24 cellular contexts compared by ENCODE assay signal in the genomic region with DNA sequence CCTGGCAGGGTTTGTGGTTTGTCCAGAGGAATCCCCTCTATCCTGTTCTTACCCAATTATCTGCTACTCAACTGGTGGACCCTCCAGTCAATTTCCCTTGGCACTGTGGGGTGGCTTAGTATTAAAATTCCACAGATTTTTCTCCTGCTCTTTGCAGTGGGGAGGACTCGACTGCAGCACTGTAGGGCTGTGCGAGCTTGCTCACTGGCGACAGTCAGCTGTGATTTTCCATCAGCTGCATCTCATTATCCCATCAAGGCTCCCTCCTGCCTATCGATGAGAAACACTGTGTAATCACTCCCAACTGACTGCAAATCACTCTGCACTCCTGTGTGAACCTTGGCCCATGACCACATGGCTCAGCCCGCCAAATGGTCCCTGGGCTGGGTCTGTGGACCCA.
"Had no signal": no experiment of that assay in that cellular context is flagged by ENCODE, and none has a peak within 500 bp of the region (broad histone marks: within the 10 kb centered on the region; RNA-seq: fewer than 3 reads in every experiment).

No MANE protein-coding gene starts in this region.

- H3K9me3 ChIP-seq: colonic mucosa, right lobe of liver, thyroid gland, upper lobe of right lung had no signal

- H3K4me3 ChIP-seq: colonic mucosa, left lung, lung, right lobe of liver, thyroid gland, upper lobe of right lung had no signal

- H3K4me3 Mint-ChIP-seq: activated naive CD8-positive, alpha-beta T cell; naive B cell; stimulated activated memory B cell treated with anti-CD40 and anti-IgM and Interleukin-4, amounts not matched to agents 10 μg/mL and 1 μg/mL and 100 μg/mL, for 72 hours; stimulated activated naive CD8-positive, alpha-beta T cell treated with anti-CD3 and anti-CD28 coated beads, Interleukin-15, amount 100 ng/mL, for 72 hours; T-helper 1 cell treated with Interleukin-12 subunit alpha and Interleukin-12 subunit beta and Interleukin-4 antibody, amounts not matched to agents 30 μg/mL and 1 μg/mL, for 36 hours had no signal

- H3K4me1 Mint-ChIP-seq: naive B cell; stimulated activated memory B cell treated with anti-CD40 and anti-IgM and Interleukin-4, amounts not matched to agents 10 μg/mL and 1 μg/mL and 100 μg/mL, for 72 hours; stimulated activated naive CD8-positive, alpha-beta T cell treated with anti-CD3 and anti-CD28 coated beads, Interleukin-15, amount 100 ng/mL, for 72 hours had no signal

- H3K27ac Mint-ChIP-seq: activated naive CD8-positive, alpha-beta T cell; stimulated activated memory B cell treated with anti-CD40 and anti-IgM and Interleukin-4, amounts not matched to agents 10 μg/mL and 1 μg/mL and 100 μg/mL, for 72 hours; stimulated activated naive CD8-positive, alpha-beta T cell treated with anti-CD3 and anti-CD28 coated beads, Interleukin-15, amount 100 ng/mL, for 72 hours; T-helper 1 cell treated with Interleukin-12 subunit alpha and Interleukin-12 subunit beta and Interleukin-4 antibody, amounts not matched to agents 30 μg/mL and 1 μg/mL, for 36 hours had no signal

- H3K36me3 Mint-ChIP-seq: activated naive CD8-positive, alpha-beta T cell; naive B cell; stimulated activated memory B cell treated with anti-CD40 and anti-IgM and Interleukin-4, amounts not matched to agents 10 μg/mL and 1 μg/mL and 100 μg/mL, for 72 hours had no signal

- H3K27ac ChIP-seq: colonic mucosa, left lung, right lobe of liver, thyroid gland, upper lobe of right lung, WERI-Rb-1 had no signal

- DNase-seq: activated CD4-positive, alpha-beta T cell treated with anti-CD3 and anti-CD28 coated beads for 48 hours; activated CD4-positive, alpha-beta T cell treated with anti-CD3 and anti-CD28 coated beads, Interleukin-2, amount 50 U/mL, for 48 hours; activated CD8-positive, alpha-beta memory T cell treated with anti-CD3 and anti-CD28 coated beads for 24 hours; activated effector memory CD4-positive, alpha-beta T cell treated with Interleukin-2 at 50 U/mL for 16 hours; activated naive CD4-positive, alpha-beta T cell treated with Interleukin-2 at 50 U/mL for 16 hours; colonic mucosa; effector CD8-positive, alpha-beta T cell; left lung; naive B cell; right lobe of liver; small intestine; stimulated activated CD4-positive, alpha-beta T cell treated with anti-CD3 and anti-CD28 coated beads, Interleukin-4, amount 100 ng/mL, for 24 hours; stimulated activated naive CD8-positive, alpha-beta T cell treated with anti-CD3 and anti-CD28 coated beads, Interleukin-15, amount 100 ng/mL, for 72 hours; substantia nigra; SW 1271; T-helper 9 cell; thyroid gland; upper lobe of right lung; WERI-Rb-1 had no signal

- H3K36me3 ChIP-seq: colonic mucosa, left lung, right lobe of liver, thyroid gland, upper lobe of right lung, WERI-Rb-1 had no signal

- H3K27me3 Mint-ChIP-seq: stimulated activated memory B cell treated with anti-CD40 and anti-IgM and Interleukin-4, amounts not matched to agents 10 μg/mL and 1 μg/mL and 100 μg/mL, for 72 hours; stimulated activated naive CD8-positive, alpha-beta T cell treated with anti-CD3 and anti-CD28 coated beads, Interleukin-15, amount 100 ng/mL, for 72 hours had no signal

- H3K9me3 Mint-ChIP-seq: stimulated activated naive CD8-positive, alpha-beta T cell treated with anti-CD3 and anti-CD28 coated beads, Interleukin-15, amount 100 ng/mL, for 72 hours had no signal

- H3K27me3 ChIP-seq: colonic mucosa, left lung, right lobe of liver, thyroid gland, upper lobe of right lung had no signal

- ATAC-seq: activated CD4-positive, CD25-positive, alpha-beta regulatory T cell treated with anti-CD3 and anti-CD28 coated beads, Interleukin-2, amount 50 U/mL, for 24 hours; left lung; right lobe of liver; stimulated activated memory B cell treated with anti-CD40 and anti-IgM and Interleukin-4, amounts not matched to agents 10 μg/mL and 1 μg/mL and 100 μg/mL, for 72 hours; stimulated activated naive CD8-positive, alpha-beta T cell treated with anti-CD3 and anti-CD28 coated beads, Interleukin-15, amount 100 ng/mL, for 72 hours; upper lobe of right lung had no signal
